Comparison of ENCODE assay signal across 6 cellular contexts in the genomic region with DNA sequence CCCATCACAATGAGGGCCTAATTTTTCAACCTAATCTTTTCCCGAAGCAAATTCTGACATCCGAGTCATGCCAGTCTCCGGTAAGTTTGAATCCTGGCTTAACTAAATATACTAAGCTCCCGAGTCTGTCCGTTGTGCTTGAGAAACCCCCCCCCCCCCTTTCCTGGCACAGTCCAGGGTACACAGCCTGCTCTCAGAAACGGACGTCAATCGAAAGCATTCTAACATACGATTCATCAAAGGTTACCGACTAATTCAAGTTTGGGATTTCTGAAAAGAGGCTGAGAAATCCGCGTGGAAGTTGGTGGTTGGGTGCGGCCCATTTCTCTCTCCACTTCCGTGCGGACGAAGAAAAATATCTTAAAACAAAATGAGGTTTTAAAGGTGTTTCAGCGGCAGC. TPM values are rescaled to one million over a fixed set of nuclear protein-coding genes. Genes with fewer than 3 reads are reported as not detected.
DNase-seq lines count a peak whose midpoint lies in the region; ATAC-seq and TF ChIP-seq lines count a peak whose summit lies in the region.

No MANE protein-coding gene starts in this region.

- DNase-seq in T-helper 2 cell treated with Interferon-gamma antibody and Interleukin-4, amounts not matched to agents 5 μg/mL and 100 μg/mL, for 36 hours (ENCODE audit: low spot score) = no peak
- DNase-seq in T-helper 2 cell (no peak), esophagus muscularis mucosa (ENCODE audit: extremely low spot score) (peak; percentile 68), stomach (no peak)
- DNase-seq in effector CD4-positive, alpha-beta T cell = no peak

- peaks cover 16% of the 10 kb centered on the region for H3K36me3 Mint-ChIP-seq in T-helper 2 cell treated with Interferon-gamma antibody and Interleukin-4, amounts not matched to agents 5 μg/mL and 100 μg/mL, for 36 hours (ENCODE audit: low read depth)

- peak overlapping the region; percentile 68 to 90 (median 78) for H3K4me3 ChIP-seq in esophagus muscularis mucosa
- H3K4me3 ChIP-seq in stomach = peak overlapping the region; percentile 58 to 96 (median 78)

- H3K4me3 Mint-ChIP-seq in T-helper 2 cell treated with Interferon-gamma antibody and Interleukin-4, amounts not matched to agents 5 μg/mL and 100 μg/mL, for 36 hours = peak overlapping the region; percentile 90

- peaks cover 3% of the 10 kb centered on the region for H3K27me3 Mint-ChIP-seq in T-helper 2 cell treated with Interferon-gamma antibody and Interleukin-4, amounts not matched to agents 5 μg/mL and 100 μg/mL, for 36 hours (ENCODE audit: low read depth)

- intact Hi-C loops in esophagus muscularis mucosa (cut with DNase I) = no loop called here
- intact Hi-C loops in stomach (cut with DNase I; ENCODE audit: low total_unique reads) = loop anchor here (5.0 kb wide), 1 partner anchor 77 kb away; no protein-coding TSS in a partner anchor

- TF ChIP-seq CTCF in esophagus muscularis mucosa (IDR thresholded peaks at IDR 0.05) (no peak), stomach (IDR thresholded peaks at IDR 0.05) (no peak)

- H3K27ac Mint-ChIP-seq in T-helper 2 cell treated with Interferon-gamma antibody and Interleukin-4, amounts not matched to agents 5 μg/mL and 100 μg/mL, for 36 hours = peak overlapping the region; percentile 89

- no peaks in the 10 kb centered on the region for H3K9me3 ChIP-seq in esophagus muscularis mucosa
- H3K9me3 ChIP-seq in stomach = no peaks in the 10 kb centered on the region

- H3K27ac ChIP-seq in esophagus muscularis mucosa (replicated peaks in 1 of 4) = peak overlapping the region; percentile 65 to 74 (median 70)
- H3K27ac ChIP-seq in stomach = peak overlapping the region in 4 of 5 donors; percentile 60 to 81 (median 74)

- H3K9me3 Mint-ChIP-seq in T-helper 2 cell treated with Interferon-gamma antibody and Interleukin-4, amounts not matched to agents 5 μg/mL and 100 μg/mL, for 36 hours = no peaks in the 10 kb centered on the region

- H3K4me1 ChIP-seq in esophagus muscularis mucosa (peaks cover 12 to 44% (median 34%) of the 10 kb centered on the region in 4 donors), stomach (peaks cover 15 to 49% (median 33%) of the 10 kb centered on the region in 4 donors)

- H3K27me3 ChIP-seq in esophagus muscularis mucosa (no peaks in the 10 kb centered on the region), stomach (no peaks in the 10 kb centered on the region)

- TF ChIP-seq EP300 in esophagus muscularis mucosa (IDR thresholded peaks at IDR 0.05) = no peak
- no peak for TF ChIP-seq EP300 in stomach (IDR thresholded peaks at IDR 0.05)

- TF ChIP-seq POLR2A in esophagus muscularis mucosa (IDR thresholded peaks at IDR 0.05; ENCODE audit: low read depth) (no peak), stomach (IDR thresholded peaks at IDR 0.05) (no peak)

- WGBS in esophagus muscularis mucosa = under 1% methylated on average over 17 of the region's 17 CpGs
- 0 to 1% (median 1%) methylated on average over 17 of the region's 17 CpGs for WGBS in stomach, 5 donors

- no peak for ATAC-seq in GM18517 (IDR thresholded peaks at IDR 0.05; ENCODE audit: unreplicated experiment)

- H3K4me1 Mint-ChIP-seq in T-helper 2 cell treated with Interferon-gamma antibody and Interleukin-4, amounts not matched to agents 5 μg/mL and 100 μg/mL, for 36 hours (ENCODE audit: low read depth) = peaks cover 26% of the 10 kb centered on the region

- no peaks in the 10 kb centered on the region for H3K36me3 ChIP-seq in esophagus muscularis mucosa
- H3K36me3 ChIP-seq in stomach = no peaks in the 10 kb centered on the region

RNA-seq across cellular contexts. Expression of gene SDAD1, which starts 0.6 kb away (rescaled TPM):
- total RNA-seq in esophagus muscularis mucosa (10 to 100 TPM; 30.6 to 38.2 (median 35.7) TPM), stomach (10 to 100 TPM; 14.6 to 42.7 (median 33.0) TPM)
- 10 to 100 TPM; 10.7 to 17.3 (median 14.4) TPM for polyA plus RNA-seq in stomach

RNA-seq across cellular contexts. Expression of gene CXCL9, which starts 17.2 kb away (rescaled TPM):
- total RNA-seq in esophagus muscularis mucosa (under 1 TPM in 3 of 4 donors, not detected in 1; 0.11 to 0.17 (median 0.13) TPM), stomach (1 to 10 TPM in 2 of 5 donors, under 1 TPM in 1, not detected in 2; 0.37 to 4.3 (median 1.2) TPM)
- 1 to 10 TPM in 1 of 3 donors, under 1 TPM in 2; 0.25 to 4.0 (median 0.46) TPM for polyA plus RNA-seq in stomach

RNA-seq across cellular contexts. Expression of gene CXCL10, which starts 33.2 kb away (rescaled TPM):
- total RNA-seq in esophagus muscularis mucosa = under 1 TPM in 1 of 4 donors, not detected in 3; 0.50 TPM
- total RNA-seq in stomach = under 1 TPM in 1 of 5 donors, not detected in 4; 0.92 TPM
- 10 to 100 TPM in 1 of 3 donors, 1 to 10 TPM in 2; 1.3 to 25.6 (median 4.1) TPM for polyA plus RNA-seq in stomach

RNA-seq across cellular contexts. Expression of gene CXCL11, which starts 45.7 kb away (rescaled TPM):
- total RNA-seq in esophagus muscularis mucosa = not detected
- 1 to 10 TPM in 1 of 5 donors, under 1 TPM in 1, not detected in 3; 0.43 to 1.3 TPM for total RNA-seq in stomach
- 1 to 10 TPM in 1 of 3 donors, under 1 TPM in 1, not detected in 1; 0.19 to 3.4 TPM for polyA plus RNA-seq in stomach

RNA-seq across cellular contexts. Expression of gene NAAA, which starts 49.3 kb away (rescaled TPM):
- 10 to 100 TPM; 20.7 to 55.7 (median 26.6) TPM for total RNA-seq in esophagus muscularis mucosa
- 10 to 100 TPM in 3 of 5 donors, 1 to 10 TPM in 1, under 1 TPM in 1; 0.58 to 42.5 (median 20.2) TPM for total RNA-seq in stomach
- polyA plus RNA-seq in stomach = 10 to 100 TPM in 1 of 3 donors, 1 to 10 TPM in 2; 7.1 to 12.8 (median 8.3) TPM
